Comparison of ENCODE assay signal across 1 cellular context in genomic region chr19:1258161-1258492, GRCh38.
TF ChIP-seq lines count a peak whose summit lies in the region.

No MANE protein-coding gene starts in this region.

TF ChIP-seq in HepG2, 621 proteins besides CTCF, POLR2A, EP300 and RAD21:
- no peak for TF ChIP-seq SALL1 (CRISPR knock-in tag; IDR thresholded peaks at IDR 0.05)
- no peak for TF ChIP-seq HNRNPLL (IDR thresholded peaks at IDR 0.05; ENCODE audit: low read depth, low read length, poor library complexity, severe bottlenecking)
- TF ChIP-seq PCBP1 (IDR thresholded peaks at IDR 0.05; ENCODE audit: borderline replicate concordance, low read depth, low read length) = no peak
- no peak for TF ChIP-seq ZNF256 (CRISPR knock-in tag; conservative IDR thresholded peaks at IDR 0.05)
- no peak for TF ChIP-seq ZNF354B (CRISPR knock-in tag; IDR thresholded peaks at IDR 0.05)
- no peak for TF ChIP-seq DMTF1 (CRISPR knock-in tag; IDR thresholded peaks at IDR 0.05)
- TF ChIP-seq PLSCR1 (CRISPR knock-in tag; IDR thresholded peaks at IDR 0.05; ENCODE audit: borderline replicate concordance) = no peak
- no peak for TF ChIP-seq ZNF530 (CRISPR knock-in tag; IDR thresholded peaks at IDR 0.05; ENCODE audit: low read depth)
- peak; percentile 64 for TF ChIP-seq AGO2 (optimal IDR thresholded peaks at IDR 0.05; ENCODE audit: low read depth, low read length)
- TF ChIP-seq DNMT3B (CRISPR knock-in tag; conservative IDR thresholded peaks at IDR 0.05) = no peak
- no peak for TF ChIP-seq HNF4G (IDR thresholded peaks at IDR 0.05; ENCODE audit: borderline replicate concordance, low read depth, low read length)
- no peak for TF ChIP-seq HNF4G (CRISPR knock-in tag; IDR thresholded peaks at IDR 0.05; ENCODE audit: borderline replicate concordance, low read depth)
- TF ChIP-seq FOXA3 (CRISPR knock-in tag; IDR thresholded peaks at IDR 0.05) = no peak
- no peak for TF ChIP-seq ZNF362 (CRISPR knock-in tag; IDR thresholded peaks at IDR 0.05; ENCODE audit: borderline replicate concordance)
- TF ChIP-seq ZNF569 (CRISPR knock-in tag; IDR thresholded peaks at IDR 0.05; ENCODE audit: borderline replicate concordance) = no peak
- no peak for TF ChIP-seq ZNF691 (CRISPR knock-in tag; IDR thresholded peaks at IDR 0.05; ENCODE audit: borderline replicate concordance, low read depth)
- no peak for TF ChIP-seq HCFC1 (IDR thresholded peaks at IDR 0.05; ENCODE audit: low read depth, low read length)
- no peak for TF ChIP-seq HOXD1 (CRISPR knock-in tag; IDR thresholded peaks at IDR 0.05)
- no peak for TF ChIP-seq ZNF615 (CRISPR knock-in tag; IDR thresholded peaks at IDR 0.05; ENCODE audit: borderline replicate concordance)
- TF ChIP-seq NFE2 (CRISPR knock-in tag; IDR thresholded peaks at IDR 0.05) = no peak
- TF ChIP-seq PAWR (CRISPR knock-in tag; IDR thresholded peaks at IDR 0.05; ENCODE audit: borderline replicate concordance) = no peak
- no peak for TF ChIP-seq U2AF2 (IDR thresholded peaks at IDR 0.05; ENCODE audit: low read depth, low read length)
- TF ChIP-seq CREM (IDR thresholded peaks at IDR 0.05) = no peak
- no peak for TF ChIP-seq CREM (CRISPR knock-in tag; IDR thresholded peaks at IDR 0.05)
- TF ChIP-seq POLR2AphosphoS2 (IDR thresholded peaks at IDR 0.05; ENCODE audit: low read depth, low read length) = peak; percentile 34; the same call in 1 of the 2 replicates
- no peak for TF ChIP-seq U2AF1 (optimal IDR thresholded peaks at IDR 0.05; ENCODE audit: low read depth, low read length)
- TF ChIP-seq POLR2AphosphoS5 (IDR thresholded peaks at IDR 0.05; ENCODE audit: low read depth, low read length) = peak; percentile 44
- no peak for TF ChIP-seq ZKSCAN5 (CRISPR knock-in tag; IDR thresholded peaks at IDR 0.05)
- no peak for TF ChIP-seq ZNF350 (CRISPR knock-in tag; IDR thresholded peaks at IDR 0.05; ENCODE audit: borderline replicate concordance, low read depth)
- no peak for TF ChIP-seq ZNF788 (CRISPR knock-in tag; IDR thresholded peaks at IDR 0.05; ENCODE audit: borderline replicate concordance)
- no peak for TF ChIP-seq GFI1 (CRISPR knock-in tag; IDR thresholded peaks at IDR 0.05; ENCODE audit: borderline replicate concordance)
- peak; percentile 90 for TF ChIP-seq RBM22 (optimal IDR thresholded peaks at IDR 0.05; ENCODE audit: low read length)
- TF ChIP-seq HBP1 (CRISPR knock-in tag; IDR thresholded peaks at IDR 0.05; ENCODE audit: low read depth) = no peak
- TF ChIP-seq MYNN (CRISPR knock-in tag; IDR thresholded peaks at IDR 0.05; ENCODE audit: low read depth) = no peak
- no peak for TF ChIP-seq TCF7 (IDR thresholded peaks at IDR 0.05; ENCODE audit: low read depth)
- no peak for TF ChIP-seq TRIM22 (IDR thresholded peaks at IDR 0.05)
- no peak for TF ChIP-seq KLF12 (CRISPR knock-in tag; IDR thresholded peaks at IDR 0.05; ENCODE audit: borderline replicate concordance)
- no peak for TF ChIP-seq STAT5B (CRISPR knock-in tag; IDR thresholded peaks at IDR 0.05)
- no peak for TF ChIP-seq LRRFIP1 (CRISPR knock-in tag; conservative IDR thresholded peaks at IDR 0.05)
- no peak for TF ChIP-seq ISL2 (CRISPR knock-in tag; IDR thresholded peaks at IDR 0.05)
- no peak for TF ChIP-seq ZNF562 (CRISPR knock-in tag; IDR thresholded peaks at IDR 0.05; ENCODE audit: borderline replicate concordance)
- peak; percentile 79 for TF ChIP-seq RBM39 (IDR thresholded peaks at IDR 0.05; ENCODE audit: low read depth, low read length, poor library complexity, severe bottlenecking)
